In the genomic region with DNA sequence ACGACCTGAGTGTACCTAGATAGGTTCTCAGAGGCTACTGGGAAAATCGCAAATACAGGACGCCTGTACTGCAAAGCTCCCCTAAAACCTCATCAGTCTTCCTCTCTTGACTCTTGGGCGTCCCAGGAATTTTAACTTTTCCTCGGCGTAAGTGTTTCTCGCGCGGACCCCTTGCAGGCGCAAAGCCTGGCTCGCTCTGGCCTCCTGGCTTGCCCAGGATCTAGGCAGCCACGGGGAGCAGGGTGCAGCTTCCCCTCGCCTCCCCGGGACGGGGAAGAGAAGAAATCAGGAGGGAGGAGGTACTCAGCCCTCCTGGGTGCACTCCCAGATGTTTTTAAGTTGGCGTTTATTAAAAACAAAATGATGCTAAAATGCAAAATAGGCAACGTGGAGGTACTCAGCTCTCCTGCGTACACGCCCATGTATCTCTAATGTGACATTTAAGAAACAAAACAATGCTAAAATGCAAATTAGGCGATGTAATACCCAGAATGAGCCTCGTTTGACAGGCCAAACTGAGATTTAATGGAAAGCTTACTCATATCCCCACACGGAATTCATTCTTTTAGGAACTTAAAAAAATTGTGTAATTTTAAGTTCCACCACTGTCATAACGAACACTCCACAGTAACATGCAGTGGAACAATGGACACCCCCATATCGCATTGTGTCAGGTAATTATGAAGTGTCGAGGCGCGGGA, we compare ENCODE assay signal across 8 cellular contexts. TPM values are rescaled to one million over a fixed set of nuclear protein-coding genes. Genes with fewer than 3 reads are reported as not detected.
A peak's percentile ranks its signal among the peaks of the same experiment; 100 is the strongest.
DNase-seq lines count a peak whose midpoint lies in the region; ATAC-seq lines count a peak whose summit lies in the region.

No MANE protein-coding gene starts in this region.

- peak overlapping the region; percentile 16 for H3K4me3 ChIP-seq in CD4-positive, CD25-positive, alpha-beta regulatory T cell (ENCODE audit: low read depth, low read length)
- H3K4me3 ChIP-seq in endocrine pancreas (ENCODE audit: control insufficient read depth, insufficient read depth, low read length), result peak overlapping the region; percentile 14
- peak overlapping the region; percentile 98 for H3K4me3 ChIP-seq in neuron (ENCODE audit: low read length)

- H2AFZ ChIP-seq in neuron (ENCODE audit: low read depth, low read length), result peak overlapping the region; percentile 97

- peaks cover 52% of the 10 kb centered on the region for H3K27me3 Mint-ChIP-seq in CD4-positive, CD25-positive, alpha-beta regulatory T cell

- peaks cover 3% of the 10 kb centered on the region for H3K36me3 Mint-ChIP-seq in CD4-positive, CD25-positive, alpha-beta regulatory T cell

- H3K9ac ChIP-seq in endocrine pancreas (ENCODE audit: control insufficient read depth, insufficient read depth, low read length), result peak overlapping the region; percentile 14

- peak overlapping the region in 1 of 3 donors; percentile 17 for H3K27ac Mint-ChIP-seq in CD4-positive, CD25-positive, alpha-beta regulatory T cell

- ATAC-seq in CD4-positive, CD25-positive, alpha-beta regulatory T cell (ENCODE audit: low read depth in 2 of 2), result no peak
- ATAC-seq in GM19395 (IDR thresholded peaks at IDR 0.05; ENCODE audit: unreplicated experiment) (no peak), HG02981 (IDR thresholded peaks at IDR 0.05; ENCODE audit: unreplicated experiment) (no peak)

- no peak overlapping the region for H3K27ac ChIP-seq in CD4-positive, CD25-positive, alpha-beta regulatory T cell (ENCODE audit: insufficient read depth, low read length, poor library complexity, severe bottlenecking)

- H3K9me3 ChIP-seq in CD4-positive, CD25-positive, alpha-beta regulatory T cell (ENCODE audit: control insufficient read depth in 2 of 2, low read length in 2 of 2), result no peaks in the 10 kb centered on the region
- H3K9me3 ChIP-seq in endocrine pancreas (ENCODE audit: control insufficient read depth, low read length) (no peaks in the 10 kb centered on the region), neuron (ENCODE audit: low read length) (no peaks in the 10 kb centered on the region)

- no peaks in the 10 kb centered on the region for H3K36me3 ChIP-seq in CD4-positive, CD25-positive, alpha-beta regulatory T cell (ENCODE audit: control insufficient read depth, insufficient read depth, low read length)
- H3K36me3 ChIP-seq in endocrine pancreas (ENCODE audit: control insufficient read depth, insufficient read depth, low read length) (no peaks in the 10 kb centered on the region), neuron (ENCODE audit: insufficient read depth, low read length) (no peaks in the 10 kb centered on the region)

- peaks cover 55% of the 10 kb centered on the region for H3K27me3 ChIP-seq in CD4-positive, CD25-positive, alpha-beta regulatory T cell (ENCODE audit: control insufficient read depth, insufficient read depth, low read length)
- H3K27me3 ChIP-seq in endocrine pancreas (ENCODE audit: control insufficient read depth, insufficient read depth, low read length) (no peaks in the 10 kb centered on the region), neuron (ENCODE audit: insufficient read depth, low read length) (no peaks in the 10 kb centered on the region)

- H3K4me1 ChIP-seq in CD4-positive, CD25-positive, alpha-beta regulatory T cell (ENCODE audit: control insufficient read depth, insufficient read depth, low read length, poor library complexity, severe bottlenecking), result peaks cover 28% of the 10 kb centered on the region
- H3K4me1 ChIP-seq in endocrine pancreas (ENCODE audit: control insufficient read depth, insufficient read depth, low read length), result peaks cover 9% of the 10 kb centered on the region
- peaks cover 24% of the 10 kb centered on the region for H3K4me1 ChIP-seq in neuron (ENCODE audit: insufficient read depth, low read length)

- DNase-seq in CD4-positive, CD25-positive, alpha-beta regulatory T cell, result peak in 1 of 3 donors; percentile 8
- DNase-seq in NAMALWA (ENCODE audit: low spot score) (peak; percentile 11), SHP77 (lab: John Stamatoyannopoulos, UW) (no peak)
- DNase-seq in activated effector memory CD4-positive, alpha-beta T cell treated with anti-CD3 and anti-CD28 coated beads, Interleukin-2, amount 50 U/mL, for 16 hours, result no peak

- H3K4me3 Mint-ChIP-seq in CD4-positive, CD25-positive, alpha-beta regulatory T cell, result peak overlapping the region; percentile 81 to 93 (median 86)

- H3K4me1 Mint-ChIP-seq in CD4-positive, CD25-positive, alpha-beta regulatory T cell, result peaks cover 0 to 30% (median 12%) of the 10 kb centered on the region in 4 donors

- peaks cover 0 to 7% (median 0%) of the 10 kb centered on the region in 7 donors for H3K9me3 Mint-ChIP-seq in CD4-positive, CD25-positive, alpha-beta regulatory T cell

RNA-seq across cellular contexts. Expression of a gene that starts 1.6 kb away (rescaled TPM):
- not detected for total RNA-seq in CD4-positive, CD25-positive, alpha-beta regulatory T cell
- under 1 TPM in 2 of 4 donors, not detected in 2; 0.07 to 0.13 TPM for polyA plus RNA-seq in CD4-positive, CD25-positive, alpha-beta regulatory T cell

RNA-seq across cellular contexts. Expression of a gene that starts 29.0 kb away (rescaled TPM):
- total RNA-seq in CD4-positive, CD25-positive, alpha-beta regulatory T cell, result 13.7 TPM
- 10 to 100 TPM; 11.6 to 18.8 (median 15.4) TPM for polyA plus RNA-seq in CD4-positive, CD25-positive, alpha-beta regulatory T cell

Comparison
In these comparisons a context has a peak if more than half of its experiments do, and no peak if none do; other contexts are left out.
1. H3K4me3 ChIP-seq: peak in every context shown above with its lines; median percentile 98 in neuron; 16 in CD4-positive, CD25-positive, alpha-beta regulatory T cell; 14 in endocrine pancreas.